ENCODE assay signal across 1 cellular context in the genomic region with DNA sequence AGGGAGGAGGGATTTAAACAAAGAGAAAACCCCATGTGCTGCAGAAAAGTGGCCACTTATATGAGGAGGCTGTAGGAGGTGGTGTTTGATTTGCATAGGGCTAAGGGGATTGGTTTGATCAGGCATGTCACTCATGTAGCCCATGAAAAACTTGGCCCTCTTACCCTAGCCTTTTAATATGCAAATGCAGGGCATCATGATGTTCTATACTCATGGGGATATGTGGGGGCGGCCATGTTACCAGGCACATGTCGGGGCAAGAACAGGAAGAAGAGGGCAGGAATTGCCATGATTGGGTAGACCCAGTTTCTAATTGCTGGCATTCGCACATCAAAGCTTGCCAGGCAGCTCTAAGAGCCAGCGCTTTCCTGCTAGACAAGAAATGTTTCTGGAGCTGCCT.
TF ChIP-seq lines count a peak whose summit lies in the region.

No MANE protein-coding gene starts in this region.

TF ChIP-seq in HCT116, 20 proteins besides CTCF, POLR2A, EP300 and RAD21 (continued from another document):
- TF ChIP-seq, protein P1, sequence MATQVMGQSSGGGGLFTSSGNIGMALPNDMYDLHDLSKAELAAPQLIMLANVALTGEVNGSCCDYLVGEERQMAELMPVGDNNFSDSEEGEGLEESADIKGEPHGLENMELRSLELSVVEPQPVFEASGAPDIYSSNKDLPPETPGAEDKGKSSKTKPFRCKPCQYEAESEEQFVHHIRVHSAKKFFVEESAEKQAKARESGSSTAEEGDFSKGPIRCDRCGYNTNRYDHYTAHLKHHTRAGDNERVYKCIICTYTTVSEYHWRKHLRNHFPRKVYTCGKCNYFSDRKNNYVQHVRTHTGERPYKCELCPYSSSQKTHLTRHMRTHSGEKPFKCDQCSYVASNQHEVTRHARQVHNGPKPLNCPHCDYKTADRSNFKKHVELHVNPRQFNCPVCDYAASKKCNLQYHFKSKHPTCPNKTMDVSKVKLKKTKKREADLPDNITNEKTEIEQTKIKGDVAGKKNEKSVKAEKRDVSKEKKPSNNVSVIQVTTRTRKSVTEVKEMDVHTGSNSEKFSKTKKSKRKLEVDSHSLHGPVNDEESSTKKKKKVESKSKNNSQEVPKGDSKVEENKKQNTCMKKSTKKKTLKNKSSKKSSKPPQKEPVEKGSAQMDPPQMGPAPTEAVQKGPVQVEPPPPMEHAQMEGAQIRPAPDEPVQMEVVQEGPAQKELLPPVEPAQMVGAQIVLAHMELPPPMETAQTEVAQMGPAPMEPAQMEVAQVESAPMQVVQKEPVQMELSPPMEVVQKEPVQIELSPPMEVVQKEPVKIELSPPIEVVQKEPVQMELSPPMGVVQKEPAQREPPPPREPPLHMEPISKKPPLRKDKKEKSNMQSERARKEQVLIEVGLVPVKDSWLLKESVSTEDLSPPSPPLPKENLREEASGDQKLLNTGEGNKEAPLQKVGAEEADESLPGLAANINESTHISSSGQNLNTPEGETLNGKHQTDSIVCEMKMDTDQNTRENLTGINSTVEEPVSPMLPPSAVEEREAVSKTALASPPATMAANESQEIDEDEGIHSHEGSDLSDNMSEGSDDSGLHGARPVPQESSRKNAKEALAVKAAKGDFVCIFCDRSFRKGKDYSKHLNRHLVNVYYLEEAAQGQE (IDR thresholded peaks at IDR 0.05; ENCODE audit: low read depth), result no peak
